ENCODE assay signal across 8 cellular contexts in the genomic region with DNA sequence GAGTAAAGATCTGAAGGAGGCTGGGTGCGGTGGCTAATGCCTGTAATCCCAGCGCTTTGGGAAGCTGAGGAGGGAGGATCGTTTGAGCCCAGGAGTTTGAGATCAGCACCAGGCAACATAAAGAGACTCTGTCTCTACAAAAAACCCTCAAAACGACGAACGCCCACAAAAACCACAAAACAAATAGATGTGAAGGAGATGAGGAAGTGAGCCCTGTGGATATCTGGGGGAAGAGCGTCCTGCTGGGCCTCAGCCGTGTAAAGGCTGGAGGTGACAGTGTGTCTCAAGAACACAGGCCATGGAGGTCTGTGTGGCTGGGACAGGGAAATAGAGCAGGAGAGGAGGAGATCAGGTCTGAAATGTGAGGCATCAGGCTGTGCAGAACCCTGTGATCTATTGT.
A peak's percentile ranks its signal among the peaks of the same experiment; 100 is the strongest.
DNase-seq lines count a peak whose midpoint lies in the region; ATAC-seq and TF ChIP-seq lines count a peak whose summit lies in the region.

No MANE protein-coding gene starts in this region.

- H3K4me3 Mint-ChIP-seq in natural killer cell, result no peak overlapping the region
- no peak overlapping the region for H3K4me3 Mint-ChIP-seq in natural killer cell treated with Interleukin-12 subunit alpha and Interleukin-12 subunit beta and Interleukin-15 and Interleukin-18, amount 100 ng/mL, for 72 hours

- H2AFZ ChIP-seq in OCI-LY7 (ENCODE audit: low read length), result no peak overlapping the region

- peak overlapping the region; percentile 5 to 9 for H3K27ac Mint-ChIP-seq in natural killer cell
- peak overlapping the region in 1 of 2 donors; percentile 9 for H3K27ac Mint-ChIP-seq in natural killer cell treated with Interleukin-12 subunit alpha and Interleukin-12 subunit beta and Interleukin-15 and Interleukin-18, amount 100 ng/mL, for 72 hours

- TF ChIP-seq CTCF in natural killer cell (IDR thresholded peaks at IDR 0.05) (no peak), OCI-LY7 (conservative IDR thresholded peaks at IDR 0.05; ENCODE audit: low read length) (no peak)

- DNase-seq in natural killer cell, result no peak
- DNase-seq in natural killer cell treated with Interleukin-12 subunit alpha and Interleukin-12 subunit beta and Interleukin-15 and Interleukin-18, amount 100 ng/mL, for 72 hours (ENCODE audit: low spot score), result no peak
- peak; percentile 8 for DNase-seq in OCI-LY7 (ENCODE audit: low spot score)
- DNase-seq in islet precursor cell, result peak; percentile 69
- no peak for DNase-seq in stimulated activated CD4-positive, alpha-beta T cell treated with anti-CD3 and anti-CD28 coated beads, Interleukin-2, amount 100 ng/mL, for 24 hours
- no peak for DNase-seq in effector CD4-positive, alpha-beta T cell
- no peak for DNase-seq in activated CD8-positive, alpha-beta memory T cell treated with anti-CD3 and anti-CD28 coated beads, Interleukin-2, amount 50 U/mL, for 4 hours

- POLR2A ChIA-PET in OCI-LY7 (lab: Charles Lee), result no interaction called here

- intact Hi-C loops in natural killer cell (cut with micrococcal nuclease), result no loop called here
- intact Hi-C loops in OCI-LY7 (cut with micrococcal nuclease; ENCODE audit: unreplicated experiment), result loop anchor here (10.0 kb wide), 1 partner anchor 57 kb away; no protein-coding TSS in a partner anchor

- no peak overlapping the region for H3K4me3 ChIP-seq in OCI-LY7 (ENCODE audit: low read depth, low read length, poor library complexity, severe bottlenecking)

- H3K9me3 Mint-ChIP-seq in natural killer cell, result no peaks in the 10 kb centered on the region
- no peaks in the 10 kb centered on the region for H3K9me3 Mint-ChIP-seq in natural killer cell treated with Interleukin-12 subunit alpha and Interleukin-12 subunit beta and Interleukin-15 and Interleukin-18, amount 100 ng/mL, for 72 hours

- H3K36me3 ChIP-seq in OCI-LY7 (ENCODE audit: insufficient read depth, low read length), result peaks cover 6% of the 10 kb centered on the region; the same call in 1 of the 2 replicates

- H3K4me2 ChIP-seq in OCI-LY7 (ENCODE audit: low read length), result no peak overlapping the region

- BruUV-seq in OCI-LY7 (replicated peaks; lab: Mats Ljungman, UMichigan), result no TSS peak

- peak in 2 of 3 donors; percentile 27 to 39 for ATAC-seq in natural killer cell
- no peak for ATAC-seq in natural killer cell treated with Interleukin-12 subunit alpha and Interleukin-12 subunit beta and Interleukin-15 and Interleukin-18, amount 100 ng/mL, for 72 hours
- peak; percentile 88 for ATAC-seq in HG03025 (IDR thresholded peaks at IDR 0.05; ENCODE audit: low FRiP score, unreplicated experiment)

- no peak overlapping the region for H3K27ac ChIP-seq in OCI-LY7 (ENCODE audit: low read depth, low read length, poor library complexity, severe bottlenecking)

- H3K27me3 Mint-ChIP-seq in natural killer cell (ENCODE audit: low read depth in 2 of 2), result no peaks in the 10 kb centered on the region
- H3K27me3 Mint-ChIP-seq in natural killer cell treated with Interleukin-12 subunit alpha and Interleukin-12 subunit beta and Interleukin-15 and Interleukin-18, amount 100 ng/mL, for 72 hours, result no peaks in the 10 kb centered on the region

- no peaks in the 10 kb centered on the region for H3K9me3 ChIP-seq in OCI-LY7 (ENCODE audit: low read length)

- no peaks in the 10 kb centered on the region for H4K20me1 ChIP-seq in OCI-LY7 (ENCODE audit: insufficient read depth, low read length)

- H3K4me1 Mint-ChIP-seq in natural killer cell, result peaks cover 11 to 19% of the 10 kb centered on the region in 2 donors
- peaks cover 23 to 24% of the 10 kb centered on the region in 2 donors for H3K4me1 Mint-ChIP-seq in natural killer cell treated with Interleukin-12 subunit alpha and Interleukin-12 subunit beta and Interleukin-15 and Interleukin-18, amount 100 ng/mL, for 72 hours (ENCODE audit: low read depth in 2 of 2)

- no peaks in the 10 kb centered on the region for H3K36me3 Mint-ChIP-seq in natural killer cell
- H3K36me3 Mint-ChIP-seq in natural killer cell treated with Interleukin-12 subunit alpha and Interleukin-12 subunit beta and Interleukin-15 and Interleukin-18, amount 100 ng/mL, for 72 hours, result peaks cover 8% of the 10 kb centered on the region

- CTCF ChIA-PET in OCI-LY7 (lab: Charles Lee; ENCODE audit: unreplicated experiment), result no interaction called here

- H3K9me2 ChIP-seq in OCI-LY7 (ENCODE audit: insufficient read depth, low read length), result no peaks in the 10 kb centered on the region

- no peaks in the 10 kb centered on the region for H3K79me2 ChIP-seq in OCI-LY7 (ENCODE audit: insufficient read depth, low read depth, low read length)

- H3K4me1 ChIP-seq in OCI-LY7 (ENCODE audit: insufficient read depth, low read length, poor library complexity, severe bottlenecking), result peaks cover 6% of the 10 kb centered on the region

Comparison
In these comparisons a context has a peak if more than half of its experiments do, and no peak if none do; other contexts are left out.
1. ATAC-seq: peak in natural killer cell (2 of 3) and HG03025 (single experiment); none in natural killer cell treated with Interleukin-12 subunit alpha and Interleukin-12 subunit beta and Interleukin-15 and Interleukin-18, amount 100 ng/mL, for 72 hours (0 of 2).
2. DNase-seq: peak in OCI-LY7 (single experiment) and islet precursor cell (single experiment); none in natural killer cell (single experiment), natural killer cell treated with Interleukin-12 subunit alpha and Interleukin-12 subunit beta and Interleukin-15 and Interleukin-18, amount 100 ng/mL, for 72 hours (single experiment), stimulated activated CD4-positive, alpha-beta T cell treated with anti-CD3 and anti-CD28 coated beads, Interleukin-2, amount 100 ng/mL, for 24 hours (0 of 2), effector CD4-positive, alpha-beta T cell (single experiment) and activated CD8-positive, alpha-beta memory T cell treated with anti-CD3 and anti-CD28 coated beads, Interleukin-2, amount 50 U/mL, for 4 hours (single experiment).